Comparison of ENCODE assay signal across 17 cellular contexts in genomic region chr11:104690243-104690642, GRCh38.
DNase-seq lines count a peak whose midpoint lies in the region; FAIRE-seq and TF ChIP-seq lines count a peak whose summit lies in the region.
"Had no signal": no experiment of that assay in that cellular context is flagged by ENCODE, and none has a peak within 500 bp of the region (broad histone marks: within the 10 kb centered on the region; RNA-seq: fewer than 3 reads in every experiment).

No MANE protein-coding gene starts in this region.

- peaks cover 0 to 3% (median 0%) of the 10 kb centered on the region in 7 donors for H3K9me3 Mint-ChIP-seq in CD14-positive monocyte

- H3K36me3 Mint-ChIP-seq in CD14-positive monocyte = no peaks in the 10 kb centered on the region
- H3K36me3 Mint-ChIP-seq: CD8-positive, alpha-beta T cell had no signal

- DNase-seq in AG10803 (ENCODE audit: low read depth) (peak; percentile 6), SK-N-MC (ENCODE audit: low read depth, low spot score) (no peak), fibroblast of peridontal ligament (ENCODE audit: extremely low read depth) (peak; percentile 32), CD14-positive monocyte (ENCODE audit: low spot score) (no peak), NCI-H510A treated with DMSO at 0.1 percent for 48 hours (lab: John Stamatoyannopoulos, UW) (no peak), RPMI8226 (no peak), retina (no peak)
- DNase-seq: Calu3; CD8-positive, alpha-beta T cell; DMS79 treated with DMSO at 0.1 percent for 48 hours; GF-D8; IMR-90 had no signal

- intact Hi-C loops in CD14-positive monocyte (cut with micrococcal nuclease) = no loop called here

- peak overlapping the region; percentile 89 for H3K27ac ChIP-seq in SK-N-MC
- H3K27ac ChIP-seq: 22Rv1, A549, BLaER1 had no signal

- no peak overlapping the region for H3K4me3 Mint-ChIP-seq in CD14-positive monocyte
- H3K4me3 Mint-ChIP-seq: CD8-positive, alpha-beta T cell had no signal

- H3K4me1 Mint-ChIP-seq in CD14-positive monocyte = peaks cover 29% of the 10 kb centered on the region

- H3K9me3 ChIP-seq in SK-N-MC (ENCODE audit: low read depth, low read length) = no peaks in the 10 kb centered on the region
- H3K9me3 ChIP-seq: A549, BLaER1, HAP-1 had no signal

- H3K9ac ChIP-seq in SK-N-MC (ENCODE audit: insufficient read length) = peak overlapping the region; percentile 54
- H3K9ac ChIP-seq: BLaER1 had no signal

- no peak overlapping the region for H3K4me3 ChIP-seq in AG10803 (ENCODE audit: low read length)
- peak overlapping the region; percentile 51 for H3K4me3 ChIP-seq in SK-N-MC
- H3K4me3 ChIP-seq: A549, BLaER1, HAP-1 had no signal

- peaks cover 0 to 2% (median 0%) of the 10 kb centered on the region in 3 donors for H3K27me3 Mint-ChIP-seq in CD14-positive monocyte (ENCODE audit: low read depth in 3 of 3)

- H3K36me3 ChIP-seq in SK-N-MC (ENCODE audit: insufficient read depth, low read length) = no peaks in the 10 kb centered on the region
- H3K36me3 ChIP-seq: BLaER1, HAP-1 had no signal

- TF ChIP-seq CTCF in AG10803 (conservative IDR thresholded peaks at IDR 0.05; ENCODE audit: low read length) (no peak), CD14-positive monocyte (IDR thresholded peaks at IDR 0.05) (no peak)

- H3K27ac Mint-ChIP-seq in CD14-positive monocyte = no peak overlapping the region
- H3K27ac Mint-ChIP-seq: CD8-positive, alpha-beta T cell had no signal

- FAIRE-seq in endometrium (lab: Jason Lieb, UNC) = peak; percentile 76
- FAIRE-seq: A549 had no signal

Comparison
In these comparisons a context has a peak if more than half of its experiments do, and no peak if none do; other contexts are left out.
1. DNase-seq: peak in AG10803 (single experiment) and fibroblast of peridontal ligament (single experiment); none in SK-N-MC (single experiment), CD14-positive monocyte (single experiment), NCI-H510A treated with DMSO at 0.1 percent for 48 hours (single experiment), RPMI8226 (single experiment) and retina (single experiment).